In genomic region chr1:203041351-203041932, GRCh38 we compare ENCODE assay signal across 21 cellular contexts. TPM values are rescaled to one million over a fixed set of nuclear protein-coding genes. Genes with fewer than 3 reads are reported as not detected.
DNase-seq lines count a peak whose midpoint lies in the region; FAIRE-seq and TF ChIP-seq lines count a peak whose summit lies in the region.
"Had no signal": no experiment of that assay in that cellular context is flagged by ENCODE, and none has a peak within 500 bp of the region (broad histone marks: within the 10 kb centered on the region; RNA-seq: fewer than 3 reads in every experiment).

No MANE protein-coding gene starts in this region.

- no peak for TF ChIP-seq POLR2A in breast epithelium (IDR thresholded peaks at IDR 0.05)

- no peak overlapping the region for H2BK120ac ChIP-seq in mesendoderm (ENCODE audit: low read depth, low read length)

- H4K8ac ChIP-seq in mesendoderm (ENCODE audit: low read depth, low read length), result no peak overlapping the region

- peaks cover 5% of the 10 kb centered on the region for H3K36me3 ChIP-seq in right atrium auricular region
- H3K36me3 ChIP-seq in bronchial epithelial cell (ENCODE audit: control insufficient read depth, insufficient read depth, low read length), result peaks cover 7% of the 10 kb centered on the region
- H3K36me3 ChIP-seq in mesendoderm (ENCODE audit: control insufficient read depth, insufficient read depth, low read length), result no peaks in the 10 kb centered on the region
- no peaks in the 10 kb centered on the region for H3K36me3 ChIP-seq in breast epithelium

- no peaks in the 10 kb centered on the region for H3K27me3 Mint-ChIP-seq in MCF 10A (ENCODE audit: insufficient read depth, unreplicated experiment)

- DNase-seq in cardiac septum (ENCODE audit: low spot score), result peak; percentile 36
- no peak for DNase-seq in right atrium auricular region (ENCODE audit: low spot score)
- DNase-seq in bronchial epithelial cell (ENCODE audit: low read depth), result peak; percentile 31
- peak; percentile 74 for DNase-seq in mesendoderm
- DNase-seq in DMS79 treated with DMSO at 0.1 percent for 48 hours (lab: John Stamatoyannopoulos, UW), result no peak
- DNase-seq in NCI-H2081 (lab: John Stamatoyannopoulos, UW), result no peak
- DNase-seq in MCF 10A (ENCODE audit: unreplicated experiment), result no peak
- no peak for DNase-seq in breast epithelium (ENCODE audit: low spot score in 2 of 2)
- DNase-seq: CD4-positive, alpha-beta T cell; DMS79; GM23248; NCI-H1092; NCI-H1694 treated with DMSO at 0.1 percent for 48 hours; NCI-H2171; NCI-H446 treated with DMSO at 0.1 percent for 48 hours had no signal

- H3K27me3 ChIP-seq in right atrium auricular region, result no peaks in the 10 kb centered on the region
- H3K27me3 ChIP-seq in bronchial epithelial cell (ENCODE audit: control insufficient read depth, insufficient read depth, low read length), result no peaks in the 10 kb centered on the region
- H3K27me3 ChIP-seq in mesendoderm (ENCODE audit: insufficient read depth, low read length, poor library complexity), result no peaks in the 10 kb centered on the region
- H3K27me3 ChIP-seq in breast epithelium, result no peaks in the 10 kb centered on the region

- POLR2A ChIA-PET in MCF 10A (lab: Yijun Ruan, JAX), result interaction anchor here (0.9 to 2.1 kb wide), 4 partner anchors 17 to 226 kb away, joined by 3 to 6 read pairs (median 4); no protein-coding TSS in a partner anchor

- H3K79me2 ChIP-seq in mesendoderm (ENCODE audit: control insufficient read depth, insufficient read depth, low read length), result no peaks in the 10 kb centered on the region

- H3K4me3 ChIP-seq in right atrium auricular region (no peak overlapping the region), bronchial epithelial cell (ENCODE audit: low read depth, low read length) (no peak overlapping the region), mesendoderm (ENCODE audit: low read length) (no peak overlapping the region), breast epithelium (no peak overlapping the region)
- H3K4me3 ChIP-seq: A549, GM23248, SK-N-MC had no signal

- no peaks in the 10 kb centered on the region for H3K9me3 Mint-ChIP-seq in MCF 10A (ENCODE audit: unreplicated experiment)
- H3K9me3 Mint-ChIP-seq: CD4-positive, alpha-beta T cell had no signal

- peaks cover 18% of the 10 kb centered on the region for H3K4me1 Mint-ChIP-seq in MCF 10A (ENCODE audit: insufficient read depth, unreplicated experiment)

- FAIRE-seq in bronchial epithelial cell (lab: Jason Lieb, UNC), result no peak
- FAIRE-seq: A549, G401.6, GM12892 had no signal

- H3K4me2 ChIP-seq in mesendoderm (ENCODE audit: low read length), result no peak overlapping the region
- H3K4me2 ChIP-seq: A549 had no signal

- no peaks in the 10 kb centered on the region for H3K79me1 ChIP-seq in mesendoderm (ENCODE audit: low read length)

- no peak overlapping the region for H2AK5ac ChIP-seq in mesendoderm (ENCODE audit: low read length)

- H3K4me3 Mint-ChIP-seq in MCF 10A (ENCODE audit: unreplicated experiment), result no peak overlapping the region
- H3K4me3 Mint-ChIP-seq: CD4-positive, alpha-beta T cell had no signal

- H3K27ac ChIP-seq in right atrium auricular region (peak overlapping the region in 1 of 2 donors; percentile 65), mesendoderm (ENCODE audit: low read depth, low read length) (no peak overlapping the region), breast epithelium (no peak overlapping the region)
- H3K27ac ChIP-seq: A549, GM23248, SK-N-MC had no signal

- H3K4ac ChIP-seq in mesendoderm (ENCODE audit: low read depth, low read length), result no peak overlapping the region

- no peaks in the 10 kb centered on the region for H3K9me3 ChIP-seq in right atrium auricular region
- no peaks in the 10 kb centered on the region for H3K9me3 ChIP-seq in breast epithelium
- H3K9me3 ChIP-seq: A549 had no signal

- BruUV-seq in MCF 10A (replicated peaks; lab: Mats Ljungman, UMichigan), result no TSS peak

- H3K4me1 ChIP-seq in right atrium auricular region, result peaks cover 0 to 46% of the 10 kb centered on the region in 2 donors
- peaks cover 6% of the 10 kb centered on the region for H3K4me1 ChIP-seq in mesendoderm (ENCODE audit: control insufficient read depth, low read depth, low read length)
- no peaks in the 10 kb centered on the region for H3K4me1 ChIP-seq in breast epithelium

- WGBS in mesendoderm (ENCODE audit: extremely low coverage, insufficient coverage, low lambda C conversion rate), result no CpG with 5 or more reads among the region's 3 CpGs

- H3K18ac ChIP-seq in mesendoderm (ENCODE audit: low read length), result no peak overlapping the region

- intact Hi-C loops in cardiac septum (cut with DNase I), result loop anchor here (10.0 kb wide), 1 partner anchor 293 kb away; no protein-coding TSS in a partner anchor
- intact Hi-C loops in MCF 10A (cut with micrococcal nuclease), result no loop called here
- intact Hi-C loops in breast epithelium (cut with DNase I; ENCODE audit: low total_unique reads), result loop anchor here (2.0 kb wide), 1 partner anchor 165 kb away; no protein-coding TSS in a partner anchor

- no peak overlapping the region for H3K56ac ChIP-seq in mesendoderm (ENCODE audit: low read length)

- TF ChIP-seq CTCF in right atrium auricular region (IDR thresholded peaks at IDR 0.05) (no peak), bronchial epithelial cell (IDR thresholded peaks at IDR 0.05; ENCODE audit: insufficient read depth, low read length, severe bottlenecking) (no peak), MCF 10A (IDR thresholded peaks at IDR 0.05; ENCODE audit: unreplicated experiment) (no peak), breast epithelium (IDR thresholded peaks at IDR 0.05) (no peak)

- H2BK15ac ChIP-seq in mesendoderm (replicated peaks; ENCODE audit: low read depth), result no peak overlapping the region

- H4K5ac ChIP-seq in mesendoderm (ENCODE audit: low read length), result no peak overlapping the region

- no peaks in the 10 kb centered on the region for H3K36me3 Mint-ChIP-seq in MCF 10A (ENCODE audit: insufficient read depth, unreplicated experiment)

- H2BK5ac ChIP-seq in mesendoderm (ENCODE audit: low read length), result no peak overlapping the region

- CTCF ChIA-PET in MCF 10A (lab: Yijun Ruan, JAX), result interaction anchor here (0.6 to 22.1 kb wide), 18 partner anchors 19 to 740 kb away, joined by 3 to 702 read pairs (median 16); partner anchors contain the start of genes ADORA1, CHI3L1 and MYBPH

- H3K23ac ChIP-seq in mesendoderm (ENCODE audit: low read length), result no peak overlapping the region

- H3K9ac ChIP-seq in mesendoderm (ENCODE audit: low read length), result no peak overlapping the region
- H3K9ac ChIP-seq: GM23248 had no signal

- no peak overlapping the region for H3K27ac Mint-ChIP-seq in MCF 10A (ENCODE audit: low read depth, unreplicated experiment)
- H3K27ac Mint-ChIP-seq: CD4-positive, alpha-beta T cell had no signal

RNA-seq across cellular contexts. Expression of gene PPFIA4, which starts 15.2 kb away (rescaled TPM):
- total RNA-seq in cardiac septum (46.7 TPM), right atrium auricular region (10 to 100 TPM; 16.3 to 19.2 TPM), bronchial epithelial cell (4.2 and 9.2 TPM in 2 replicates), MCF 10A (2022) (0.16 and 0.49 TPM in 2 replicates), breast epithelium (1 to 10 TPM in 2 of 3 donors, under 1 TPM in 1; 0.80 to 5.6 (median 2.9) TPM)
- 0.59 TPM for polyA plus RNA-seq in mesendoderm (2013, experiment 1 of 2)
- polyA plus RNA-seq in mesendoderm (2013, experiment 2 of 2), result 0.83 TPM

RNA-seq across cellular contexts. Expression of gene TMEM183A, which starts 34.3 kb away (rescaled TPM):
- total RNA-seq in cardiac septum (27.7 TPM), right atrium auricular region (10 to 100 TPM; 29.6 to 39.1 TPM), bronchial epithelial cell (102 and 126 TPM in 2 replicates), MCF 10A (2022) (104 and 108 TPM in 2 replicates), breast epithelium (100 to 1,000 TPM in 1 of 3 donors, 10 to 100 TPM in 2; 85.9 to 113 (median 94.1) TPM)
- 78.9 TPM for polyA plus RNA-seq in mesendoderm (2013, experiment 1 of 2)
- polyA plus RNA-seq in mesendoderm (2013, experiment 2 of 2), result 80.1 TPM

RNA-seq across cellular contexts. Expression of gene MYOG, which starts 44.4 kb away (rescaled TPM):
- 0.16 TPM for total RNA-seq in cardiac septum
- not detected for total RNA-seq in right atrium auricular region
- not detected in 2 replicates for total RNA-seq in bronchial epithelial cell
- 0.13 TPM for polyA plus RNA-seq in mesendoderm (2013, experiment 1 of 2)
- 0.08 TPM for polyA plus RNA-seq in mesendoderm (2013, experiment 2 of 2)
- not detected in 2 replicates for total RNA-seq in MCF 10A (2022)
- not detected for total RNA-seq in breast epithelium
- total RNA-seq: CD4-positive, alpha-beta T cell; GM23248; HT-29; Right ventricle myocardium inferior had no signal
- polyA plus RNA-seq: A549, GM23248 had no signal

Comparison
In these comparisons a context has a peak if more than half of its experiments do, and no peak if none do; other contexts are left out.
1. DNase-seq: peak in cardiac septum (single experiment), bronchial epithelial cell (single experiment) and mesendoderm (single experiment); none in right atrium auricular region (single experiment), DMS79 treated with DMSO at 0.1 percent for 48 hours (single experiment), NCI-H2081 (0 of 2), MCF 10A (single experiment) and breast epithelium (0 of 2).